In genomic region chr14:105303949-105304348, GRCh38 we compare ENCODE assay signal across 21 cellular contexts. TPM values are rescaled to one million over a fixed set of nuclear protein-coding genes. Genes with fewer than 3 reads are reported as not detected.
DNase-seq lines count a peak whose midpoint lies in the region; TF ChIP-seq lines count a peak whose summit lies in the region.
"Had no signal": no experiment of that assay in that cellular context is flagged by ENCODE, and none has a peak within 500 bp of the region (broad histone marks: within the 10 kb centered on the region; RNA-seq: fewer than 3 reads in every experiment).

No MANE protein-coding gene starts in this region.

- H3K4me1 ChIP-seq in H9 (ENCODE audit: insufficient read depth, low read length) (no peaks in the 10 kb centered on the region; the same call in 1 of the 2 replicates), colonic mucosa (peaks cover 10% of the 10 kb centered on the region), neuronal stem cell (ENCODE audit: control insufficient read depth in 2 of 2, insufficient read depth in 1 of 2, low read depth in 1 of 2, low read length in 2 of 2) (peaks cover 0 to 4% of the 10 kb centered on the region in 2 donors)

- H3K4me1 Mint-ChIP-seq in H9: peaks cover 18 to 28% of the 10 kb centered on the region in 2 experiments

- H2BK5ac ChIP-seq in H9 (ENCODE audit: insufficient read length, low read length): no peak overlapping the region
- H2BK5ac ChIP-seq in neuronal stem cell (ENCODE audit: low read length): no peak overlapping the region

- H3K36me3 ChIP-seq in colonic mucosa: no peaks in the 10 kb centered on the region
- no peaks in the 10 kb centered on the region for H3K36me3 ChIP-seq in neuronal stem cell (replicated peaks in 1 of 2; ENCODE audit: control insufficient read depth in 2 of 2, insufficient read depth in 2 of 2, low read length in 2 of 2)

- no peak overlapping the region for H2BK12ac ChIP-seq in H9 (ENCODE audit: insufficient read length, low read depth, low read length)
- H2BK12ac ChIP-seq in neuronal stem cell (ENCODE audit: low read length): no peak overlapping the region

- peaks cover 32% of the 10 kb centered on the region for H3K27me3 Mint-ChIP-seq in H9 (ENCODE audit: low read depth)

- H4K5ac ChIP-seq in H9 (ENCODE audit: insufficient read length, low read depth, low read length): no peak overlapping the region

- no peak overlapping the region for H3K4me2 ChIP-seq in H9 (ENCODE audit: insufficient read depth, insufficient read length, low read length)
- no peak overlapping the region for H3K4me2 ChIP-seq in neuronal stem cell (ENCODE audit: insufficient read depth, low read length, poor library complexity, severe bottlenecking)
- H3K4me2 ChIP-seq: SK-N-SH had no signal

- H3K9me3 Mint-ChIP-seq in H9: peaks cover 5 to 6% of the 10 kb centered on the region in 2 experiments; a peak in 4 of 5 replicates

- H3K4ac ChIP-seq in H9 (ENCODE audit: low read depth, low read length) (no peak overlapping the region), neuronal stem cell (ENCODE audit: low read length) (peak overlapping the region; percentile 66)

- no peak overlapping the region for H2AK5ac ChIP-seq in H9 (ENCODE audit: insufficient read length, low read length)
- peak overlapping the region; percentile 52 for H2AK5ac ChIP-seq in neuronal stem cell (ENCODE audit: low read depth, low read length)

- no peak overlapping the region for H3K23ac ChIP-seq in H9 (ENCODE audit: insufficient read length, low read depth, low read length)
- H3K23ac ChIP-seq in neuronal stem cell (ENCODE audit: low read depth, low read length, poor library complexity): peak overlapping the region; percentile 96

- no peak overlapping the region for H2BK15ac ChIP-seq in H9 (ENCODE audit: low read depth, low read length)
- H2BK15ac ChIP-seq in neuronal stem cell (ENCODE audit: low read length): peak overlapping the region; percentile 67

- no peak overlapping the region for H3K56ac ChIP-seq in H9 (ENCODE audit: insufficient read length, low read depth, low read length)

- H3K18ac ChIP-seq in H9 (ENCODE audit: insufficient read length, low read depth, low read length): no peak overlapping the region
- H3K18ac ChIP-seq in neuronal stem cell (ENCODE audit: low read length): peak overlapping the region; percentile 78

- no peak overlapping the region for H4K8ac ChIP-seq in H9 (replicated peaks; ENCODE audit: insufficient read length, low read depth, low read length)
- no peak overlapping the region for H4K8ac ChIP-seq in neuronal stem cell (ENCODE audit: low read depth, low read length)

- no peak overlapping the region for H3K4me3 ChIP-seq in colonic mucosa
- no peak overlapping the region for H3K4me3 ChIP-seq in neuronal stem cell (ENCODE audit: low read length in 2 of 2)
- no peak overlapping the region for H3K4me3 ChIP-seq in foreskin fibroblast (ENCODE audit: low read depth in 1 of 2, low read length in 2 of 2)

- no peaks in the 10 kb centered on the region; the same call in 1 of the 2 replicates for H3K27me3 ChIP-seq in H9 (ENCODE audit: insufficient read depth, low read length)
- H3K27me3 ChIP-seq in colonic mucosa: no peaks in the 10 kb centered on the region
- peaks cover 0 to 5% (median 0%) of the 10 kb centered on the region in 3 experiments for H3K27me3 ChIP-seq in neuronal stem cell (ENCODE audit: control insufficient read depth in 3 of 3, insufficient read depth in 3 of 3, low read depth in 1 of 3, low read length in 3 of 3)

- H3K9me3 ChIP-seq in H9 (ENCODE audit: control insufficient read depth, low read depth, low read length) (no peaks in the 10 kb centered on the region), colonic mucosa (no peaks in the 10 kb centered on the region), neuronal stem cell (replicated peaks in 1 of 2; ENCODE audit: control insufficient read depth in 2 of 2, insufficient read depth in 1 of 2, low read depth in 1 of 2, low read length in 2 of 2) (peaks cover 0 to 2% of the 10 kb centered on the region in 2 donors)
- H3K9me3 ChIP-seq: SK-N-SH had no signal

- H3T11ph ChIP-seq in H9 (ENCODE audit: low read length): no peak overlapping the region

- H2AFZ ChIP-seq in H9 (ENCODE audit: low read length): no peak overlapping the region
- H2AFZ ChIP-seq in neuronal stem cell (ENCODE audit: low read length): no peak overlapping the region

- DNase-seq in H9: peak; percentile 43
- peak; percentile 6 for DNase-seq in NCI-H82 treated with DMSO at 0.1 percent for 48 hours (lab: John Stamatoyannopoulos, UW; ENCODE audit: unreplicated experiment)
- DNase-seq in colonic mucosa: peak; percentile 51
- DNase-seq in neuronal stem cell (ENCODE audit: low spot score): no peak
- no peak for DNase-seq in activated naive CD4-positive, alpha-beta T cell treated with anti-CD3 and anti-CD28 coated beads, Interleukin-2, amount 50 U/mL, for 16 hours
- DNase-seq in H4 (ENCODE audit: low spot score): no peak
- no peak for DNase-seq in foreskin fibroblast
- DNase-seq: ACHN, C1 segment of cervical spinal cord, DMS79 treated with DMSO at 0.1 percent for 48 hours, H7, MM.1S, NCI-H1092, NCI-H1436 treated with DMSO at 0.1 percent for 48 hours, NCI-H2029 treated with DMSO at 0.1 percent for 48 hours, NCI-H2171 treated with DMSO at 0.1 percent for 48 hours, NCI-H446, NCI-H526 treated with DMSO at 0.1 percent for 48 hours, OCI-M1, Right ventricle myocardium superior, SK-N-SH had no signal

- H3K9ac ChIP-seq in H9 (ENCODE audit: extremely low read depth, insufficient read length, low read length): no peak overlapping the region
- H3K9ac ChIP-seq in colonic mucosa (ENCODE audit: low read depth in 2 of 2, low read length in 2 of 2): no peak overlapping the region
- H3K9ac ChIP-seq in neuronal stem cell (ENCODE audit: low read depth, low read length, poor library complexity): peak overlapping the region; percentile 85
- H3K9ac ChIP-seq: SK-N-SH had no signal

- H3K23me2 ChIP-seq in H9 (ENCODE audit: insufficient read length, low read depth, low read length, poor library complexity, severe bottlenecking): peaks cover 8% of the 10 kb centered on the region

- peaks cover 0 to 6% (median 5%) of the 10 kb centered on the region in 3 experiments; a peak in 3 of 7 replicates for H3K36me3 Mint-ChIP-seq in H9 (ENCODE audit: insufficient read depth in 1 of 3, low read depth in 3 of 3)

- no peak overlapping the region for H4K91ac ChIP-seq in H9 (ENCODE audit: insufficient read length, low read depth, low read length)
- H4K91ac ChIP-seq in neuronal stem cell (ENCODE audit: low read depth, low read length, poor library complexity): no peak overlapping the region

- no peaks in the 10 kb centered on the region for H4K20me1 ChIP-seq in H9 (ENCODE audit: control insufficient read depth, insufficient read depth, insufficient read length)

- H3K79me1 ChIP-seq in H9 (ENCODE audit: insufficient read depth, low read depth, low read length, poor library complexity, severe bottlenecking): no peaks in the 10 kb centered on the region
- peaks cover 6% of the 10 kb centered on the region for H3K79me1 ChIP-seq in neuronal stem cell (ENCODE audit: low read depth, low read length)

- H3K14ac ChIP-seq in H9 (ENCODE audit: insufficient read depth, low read length) (no peak overlapping the region), neuronal stem cell (ENCODE audit: low read length) (no peak overlapping the region)

- intact Hi-C loops in colonic mucosa (cut with DNase I): no loop called here

- WGBS in H9 (ENCODE audit: extremely low coverage, insufficient read length, low lambda C conversion rate): no CpG with 5 or more reads among the region's 6 CpGs
- no CpG with 5 or more reads among the region's 6 CpGs for WGBS in neuronal stem cell (ENCODE audit: extremely low coverage in 2 of 2, insufficient read length in 2 of 2, insufficient replicate concordance in 1 of 2), 2 donors

- TF ChIP-seq CTCF in H9 (conservative IDR thresholded peaks at IDR 0.05) (no peak), colonic mucosa (IDR thresholded peaks at IDR 0.05) (no peak), foreskin fibroblast (IDR thresholded peaks at IDR 0.05; ENCODE audit: low read depth, low read length) (no peak)

- no peak overlapping the region for H3K27ac ChIP-seq in H9 (ENCODE audit: insufficient read length, low read depth, low read length)
- no peak overlapping the region for H3K27ac ChIP-seq in colonic mucosa
- no peak overlapping the region for H3K27ac ChIP-seq in neuronal stem cell (replicated peaks; ENCODE audit: low read length)

- no peak overlapping the region for H2BK20ac ChIP-seq in H9 (ENCODE audit: low read depth, low read length, poor library complexity, severe bottlenecking)

- H3K79me2 ChIP-seq in H9 (ENCODE audit: insufficient read depth, low read length): peaks cover 4% of the 10 kb centered on the region; the same call in 1 of the 2 replicates

- no peak overlapping the region for H3K4me3 Mint-ChIP-seq in H9

- no peak overlapping the region for H2BK120ac ChIP-seq in H9 (ENCODE audit: low read depth, low read length, poor library complexity, severe bottlenecking)
- H2BK120ac ChIP-seq in neuronal stem cell (ENCODE audit: low read depth, low read length): no peak overlapping the region

- H3K27ac Mint-ChIP-seq in H9: no peak overlapping the region

RNA-seq across cellular contexts. Expression of gene BRF1, which starts 3.1 kb away (rescaled TPM):
- 27.0 and 28.3 TPM in 2 replicates for total RNA-seq in H9 (2021)
- 10 to 100 TPM; 27.2 to 40.6 TPM for total RNA-seq in colonic mucosa
- polyA plus RNA-seq in neuronal stem cell (2013, experiment 1 of 2): 14.0 TPM
- 14.3 TPM for polyA plus RNA-seq in neuronal stem cell (2013, experiment 2 of 2)
- 12.6 and 13.6 TPM in 2 replicates for total RNA-seq in H4 (2014; rRNA removed; shearing (Covaris generic))

RNA-seq across cellular contexts. Expression of gene PACS2, which starts 10.6 kb away (rescaled TPM):
- total RNA-seq in H9 (2021): 63.5 and 72.5 TPM in 2 replicates
- 10 to 100 TPM; 44.1 to 82.5 TPM for total RNA-seq in colonic mucosa
- polyA plus RNA-seq in neuronal stem cell (2013, experiment 1 of 2): 33.5 TPM
- 32.3 TPM for polyA plus RNA-seq in neuronal stem cell (2013, experiment 2 of 2)
- total RNA-seq in H4 (2014; rRNA removed; shearing (Covaris generic)): 12.6 and 14.4 TPM in 2 replicates

RNA-seq across cellular contexts. Expression of gene BTBD6, which starts 55.6 kb away (rescaled TPM):
- total RNA-seq in H9 (2021) (22.9 and 23.3 TPM in 2 replicates), colonic mucosa (10 to 100 TPM; 56.9 to 66.0 TPM)
- polyA plus RNA-seq in neuronal stem cell (2013, experiment 1 of 2): 10.8 TPM
- 10.4 TPM for polyA plus RNA-seq in neuronal stem cell (2013, experiment 2 of 2)
- 16.8 and 19.4 TPM in 2 replicates for total RNA-seq in H4 (2014; rRNA removed; shearing (Covaris generic))

Comparison
In these comparisons a context has a peak if more than half of its experiments do, and no peak if none do; other contexts are left out.
1. DNase-seq: peak in H9 (single experiment), NCI-H82 treated with DMSO at 0.1 percent for 48 hours (single experiment) and colonic mucosa (single experiment); none in neuronal stem cell (single experiment), activated naive CD4-positive, alpha-beta T cell treated with anti-CD3 and anti-CD28 coated beads, Interleukin-2, amount 50 U/mL, for 16 hours (single experiment), H4 (single experiment) and foreskin fibroblast (0 of 2).